1 cellular context compared by ENCODE assay signal in genomic region chr19:6521718-6522646, GRCh38.
TF ChIP-seq lines count a peak whose summit lies in the region.

No MANE protein-coding gene starts in this region.

TF ChIP-seq in GM23338, 12 proteins besides CTCF, POLR2A, EP300 and RAD21 (continued from another document):
- TF ChIP-seq, protein P1, sequence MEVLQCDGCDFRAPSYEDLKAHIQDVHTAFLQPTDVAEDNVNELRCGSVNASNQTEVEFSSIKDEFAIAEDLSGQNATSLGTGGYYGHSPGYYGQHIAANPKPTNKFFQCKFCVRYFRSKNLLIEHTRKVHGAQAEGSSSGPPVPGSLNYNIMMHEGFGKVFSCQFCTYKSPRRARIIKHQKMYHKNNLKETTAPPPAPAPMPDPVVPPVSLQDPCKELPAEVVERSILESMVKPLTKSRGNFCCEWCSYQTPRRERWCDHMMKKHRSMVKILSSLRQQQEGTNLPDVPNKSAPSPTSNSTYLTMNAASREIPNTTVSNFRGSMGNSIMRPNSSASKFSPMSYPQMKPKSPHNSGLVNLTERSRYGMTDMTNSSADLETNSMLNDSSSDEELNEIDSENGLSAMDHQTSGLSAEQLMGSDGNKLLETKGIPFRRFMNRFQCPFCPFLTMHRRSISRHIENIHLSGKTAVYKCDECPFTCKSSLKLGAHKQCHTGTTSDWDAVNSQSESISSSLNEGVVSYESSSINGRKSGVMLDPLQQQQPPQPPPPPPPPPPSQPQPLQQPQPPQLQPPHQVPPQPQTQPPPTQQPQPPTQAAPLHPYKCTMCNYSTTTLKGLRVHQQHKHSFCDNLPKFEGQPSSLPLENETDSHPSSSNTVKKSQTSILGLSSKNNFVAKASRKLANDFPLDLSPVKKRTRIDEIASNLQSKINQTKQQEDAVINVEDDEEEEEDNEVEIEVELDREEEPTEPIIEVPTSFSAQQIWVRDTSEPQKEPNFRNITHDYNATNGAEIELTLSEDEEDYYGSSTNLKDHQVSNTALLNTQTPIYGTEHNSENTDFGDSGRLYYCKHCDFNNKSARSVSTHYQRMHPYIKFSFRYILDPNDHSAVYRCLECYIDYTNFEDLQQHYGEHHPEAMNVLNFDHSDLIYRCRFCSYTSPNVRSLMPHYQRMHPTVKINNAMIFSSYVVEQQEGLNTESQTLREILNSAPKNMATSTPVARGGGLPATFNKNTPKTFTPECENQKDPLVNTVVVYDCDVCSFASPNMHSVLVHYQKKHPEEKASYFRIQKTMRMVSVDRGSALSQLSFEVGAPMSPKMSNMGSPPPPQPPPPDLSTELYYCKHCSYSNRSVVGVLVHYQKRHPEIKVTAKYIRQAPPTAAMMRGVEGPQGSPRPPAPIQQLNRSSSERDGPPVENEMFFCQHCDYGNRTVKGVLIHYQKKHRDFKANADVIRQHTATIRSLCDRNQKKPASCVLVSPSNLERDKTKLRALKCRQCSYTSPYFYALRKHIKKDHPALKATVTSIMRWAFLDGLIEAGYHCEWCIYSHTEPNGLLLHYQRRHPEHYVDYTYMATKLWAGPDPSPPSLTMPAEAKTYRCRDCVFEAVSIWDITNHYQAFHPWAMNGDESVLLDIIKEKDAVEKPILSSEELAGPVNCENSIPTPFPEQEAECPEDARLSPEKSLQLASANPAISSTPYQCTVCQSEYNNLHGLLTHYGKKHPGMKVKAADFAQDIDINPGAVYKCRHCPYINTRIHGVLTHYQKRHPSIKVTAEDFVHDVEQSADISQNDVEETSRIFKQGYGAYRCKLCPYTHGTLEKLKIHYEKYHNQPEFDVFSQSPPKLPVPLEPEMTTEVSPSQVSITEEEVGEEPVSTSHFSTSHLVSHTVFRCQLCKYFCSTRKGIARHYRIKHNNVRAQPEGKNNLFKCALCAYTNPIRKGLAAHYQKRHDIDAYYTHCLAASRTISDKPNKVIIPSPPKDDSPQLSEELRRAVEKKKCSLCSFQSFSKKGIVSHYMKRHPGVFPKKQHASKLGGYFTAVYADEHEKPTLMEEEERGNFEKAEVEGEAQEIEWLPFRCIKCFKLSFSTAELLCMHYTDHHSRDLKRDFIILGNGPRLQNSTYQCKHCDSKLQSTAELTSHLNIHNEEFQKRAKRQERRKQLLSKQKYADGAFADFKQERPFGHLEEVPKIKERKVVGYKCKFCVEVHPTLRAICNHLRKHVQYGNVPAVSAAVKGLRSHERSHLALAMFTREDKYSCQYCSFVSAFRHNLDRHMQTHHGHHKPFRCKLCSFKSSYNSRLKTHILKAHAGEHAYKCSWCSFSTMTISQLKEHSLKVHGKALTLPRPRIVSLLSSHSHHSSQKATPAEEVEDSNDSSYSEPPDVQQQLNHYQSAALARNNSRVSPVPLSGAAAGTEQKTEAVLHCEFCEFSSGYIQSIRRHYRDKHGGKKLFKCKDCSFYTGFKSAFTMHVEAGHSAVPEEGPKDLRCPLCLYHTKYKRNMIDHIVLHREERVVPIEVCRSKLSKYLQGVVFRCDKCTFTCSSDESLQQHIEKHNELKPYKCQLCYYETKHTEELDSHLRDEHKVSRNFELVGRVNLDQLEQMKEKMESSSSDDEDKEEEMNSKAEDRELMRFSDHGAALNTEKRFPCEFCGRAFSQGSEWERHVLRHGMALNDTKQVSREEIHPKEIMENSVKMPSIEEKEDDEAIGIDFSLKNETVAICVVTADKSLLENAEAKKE (CRISPR knock-in tag; IDR thresholded peaks at IDR 0.05): no peak
- no peak for TF ChIP-seq STAT1 (IDR thresholded peaks at IDR 0.05; ENCODE audit: unreplicated experiment)
- no peak for TF ChIP-seq ZNF331 (CRISPR knock-in tag; IDR thresholded peaks at IDR 0.05; ENCODE audit: low read depth)
TF ChIP-seq in GM23338: peak in this region for 0.
